ENCODE assay signal across 8 cellular contexts in genomic region chr9:127778280-127779135, GRCh38. TPM values are rescaled to one million over a fixed set of nuclear protein-coding genes. Genes with fewer than 3 reads are reported as not detected.
DNase-seq lines count a peak whose midpoint lies in the region; ATAC-seq lines count a peak whose summit lies in the region.

SH2D3C (minus strand) TSS chr9:127778666; CDS start chr9:127778627, 39 bp downstream.

- peak within 1 kb of the TSS; percentile 99 for H3K27ac Mint-ChIP-seq in activated naive CD8-positive, alpha-beta T cell

- H3K27ac ChIP-seq in urinary bladder (ENCODE audit: low read depth): no peak within 1 kb of the TSS

- no peaks in the 10 kb centered on the region for H3K36me3 Mint-ChIP-seq in activated naive CD8-positive, alpha-beta T cell

- no peaks in the 10 kb centered on the region for H3K27me3 ChIP-seq in H7 (ENCODE audit: control insufficient read depth, insufficient read depth, low read length)

- H3K36me3 ChIP-seq in urinary bladder (ENCODE audit: insufficient read depth) (no peaks in the 10 kb centered on the region), H7 (replicated peaks; ENCODE audit: control insufficient read depth, insufficient read depth, low read length) (no peaks in the 10 kb centered on the region)

- H3K9me3 Mint-ChIP-seq in activated naive CD8-positive, alpha-beta T cell (ENCODE audit: low read depth): no peaks in the 10 kb centered on the region

- peak; percentile 44 for DNase-seq in stimulated activated CD4-positive, alpha-beta T cell treated with anti-CD3 and anti-CD28 coated beads, Interleukin-12 subunit alpha, Interleukin-12 subunit beta, amount 100 ng/mL, for 4 hours
- DNase-seq in stimulated activated CD4-positive, alpha-beta T cell treated with anti-CD3 and anti-CD28 coated beads, Interleukin-2, amount 100 ng/mL, for 48 hours: no peak
- DNase-seq in NOMO-1 (lab: John Stamatoyannopoulos, UW; ENCODE audit: unreplicated experiment in 2 of 2) (peak; percentile 70 to 73), medulla oblongata (ENCODE audit: extremely low spot score) (peak; percentile 66), H7 (no peak)

- 49% methylated on average over 13 of the region's 13 CpGs for WGBS in urinary bladder

- no peaks in the 10 kb centered on the region for H3K27me3 Mint-ChIP-seq in activated naive CD8-positive, alpha-beta T cell

- H3K4me1 ChIP-seq in urinary bladder (ENCODE audit: insufficient read depth): no peaks in the 10 kb centered on the region

- no peak for ATAC-seq in GM19467 (IDR thresholded peaks at IDR 0.05; ENCODE audit: unreplicated experiment)

- H3K4me3 ChIP-seq in urinary bladder (ENCODE audit: low read depth, low read length) (peak within 1 kb of the TSS; percentile 14), H7 (ENCODE audit: insufficient read depth, low read depth, low read length) (no peak within 1 kb of the TSS)

- peaks cover 67% of the 10 kb centered on the region for H3K4me1 Mint-ChIP-seq in activated naive CD8-positive, alpha-beta T cell (ENCODE audit: low read depth)

- peak within 1 kb of the TSS; percentile 92 for H3K4me3 Mint-ChIP-seq in activated naive CD8-positive, alpha-beta T cell

RNA-seq across cellular contexts. Expression of gene SH2D3C, which starts in this region (rescaled TPM):
- total RNA-seq in urinary bladder: 11.6 TPM
- 16.6 TPM for polyA plus RNA-seq in urinary bladder
- total RNA-seq in H7 (2014; rRNA removed; shearing (Covaris generic)): 0.26 and 0.42 TPM in 2 replicates

Comparison
In these comparisons a context has a peak if more than half of its experiments do, and no peak if none do; other contexts are left out.
1. DNase-seq: peak in stimulated activated CD4-positive, alpha-beta T cell treated with anti-CD3 and anti-CD28 coated beads, Interleukin-12 subunit alpha, Interleukin-12 subunit beta, amount 100 ng/mL, for 4 hours (single experiment), NOMO-1 (2 of 2) and medulla oblongata (single experiment); none in stimulated activated CD4-positive, alpha-beta T cell treated with anti-CD3 and anti-CD28 coated beads, Interleukin-2, amount 100 ng/mL, for 48 hours (0 of 2) and H7 (single experiment).